ENCODE assay signal across 27 cellular contexts in genomic region chr6:151993364-151993763, GRCh38.
"Had no signal": no experiment of that assay in that cellular context is flagged by ENCODE, and none has a peak within 500 bp of the region (broad histone marks: within the 10 kb centered on the region; RNA-seq: fewer than 3 reads in every experiment).

No MANE protein-coding gene starts in this region.

- DNase-seq: activated B cell treated with CpG ODN at 0.5 μM for 24 hours; activated CD4-positive, alpha-beta T cell treated with anti-CD3 and anti-CD28 coated beads for 1 hour; activated CD4-positive, alpha-beta T cell treated with anti-CD3 and anti-CD28 coated beads, Interleukin-2, amount 10 ng/mL, durations not matched to agents 24 days and 14 days; activated CD4-positive, alpha-beta T cell treated with anti-CD3 and anti-CD28 coated beads, Interleukin-2, amount 50 U/mL, for 48 hours; activated CD8-positive, alpha-beta memory T cell treated with anti-CD3 and anti-CD28 coated beads, Interleukin-2, amount 10 ng/mL, durations not matched to agents 7 days and 5 days; activated effector memory CD4-positive, alpha-beta T cell treated with anti-CD3 and anti-CD28 coated beads, Interleukin-2, amount 50 U/mL, for 16 hours; activated naive CD4-positive, alpha-beta T cell treated with anti-CD3 and anti-CD28 coated beads for 36 hours; activated naive CD8-positive, alpha-beta T cell treated with anti-CD3 and anti-CD28 coated beads for 36 hours; activated T-cell treated with anti-CD3 and anti-CD28 coated beads, Interleukin-2, amount 50 U/mL, for 24 hours; anterior cingulate cortex; KG1; MG63; MV-4-11; NCI-H1092 treated with DMSO at 0.1 percent for 48 hours; NCI-H1417 treated with DMSO at 0.1 percent for 48 hours; NCI-H1694; NCI-H2029; NCI-H345; NCI-H510A; NCI-H526 treated with DMSO at 0.1 percent for 48 hours; NCI-H82; SIG-M5; T-cell; T-helper 2 cell; T1000 had no signal

- H3K27me3 ChIP-seq: adrenal gland, MG63 had no signal

- H3K27ac ChIP-seq: adrenal gland had no signal

- H3K36me3 ChIP-seq: adrenal gland, MG63 had no signal

- H3K9me3 ChIP-seq: adrenal gland, MG63 had no signal

- H3K4me1 ChIP-seq: adrenal gland had no signal

- ATAC-seq: activated CD8-positive, alpha-beta memory T cell treated with anti-CD3 and anti-CD28 coated beads, Interleukin-2, amount 10 ng/mL, durations not matched to agents 7 days and 5 days; T-cell had no signal

- H3K4me3 ChIP-seq: adrenal gland, MG63 had no signal

- FAIRE-seq: TTC549 had no signal
